Comparison of ENCODE assay signal across 8 cellular contexts in the genomic region with DNA sequence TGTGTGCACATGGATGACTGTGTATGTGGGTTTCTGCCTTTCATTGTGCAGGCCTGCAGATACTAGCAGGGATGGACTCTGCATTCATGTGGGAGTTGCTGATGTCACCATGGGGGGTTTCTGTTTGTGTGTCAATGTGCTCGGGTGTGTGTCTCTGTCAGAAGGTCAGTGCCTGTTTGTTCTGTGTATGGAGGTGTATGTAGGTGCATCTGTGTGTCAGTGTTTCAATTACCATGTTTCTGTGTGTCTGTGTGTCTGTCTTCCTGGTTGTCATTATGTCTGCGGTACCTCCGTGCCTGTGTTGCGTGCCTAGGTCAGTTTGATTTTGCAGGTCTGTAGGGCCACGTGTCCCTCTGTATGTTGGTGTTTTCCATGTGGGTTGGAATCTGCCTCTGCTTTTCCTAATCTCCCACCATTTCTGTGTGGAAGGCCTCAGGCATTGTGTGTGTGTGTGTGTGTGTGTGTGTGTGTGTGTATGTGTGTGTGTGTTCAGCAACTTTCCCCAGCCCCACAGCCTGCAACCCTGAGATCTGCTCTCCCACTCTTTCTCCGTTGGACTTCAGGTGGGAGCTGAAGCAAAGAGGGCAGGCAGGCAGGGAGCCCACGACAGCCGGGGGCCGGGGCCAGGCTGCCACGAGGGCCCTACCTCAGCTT. TPM values are rescaled to one million over a fixed set of nuclear protein-coding genes. Genes with fewer than 3 reads are reported as not detected.
DNase-seq lines count a peak whose midpoint lies in the region; ATAC-seq and TF ChIP-seq lines count a peak whose summit lies in the region.

No MANE protein-coding gene starts in this region.

- DNase-seq in COR-L47 (lab: John Stamatoyannopoulos, UW) (peak; percentile 62), MCF 10A (ENCODE audit: unreplicated experiment) (no peak), retina (no peak), SK-N-DZ (ENCODE audit: low spot score) (no peak)

- H3K4me3 Mint-ChIP-seq in MCF 10A (ENCODE audit: unreplicated experiment) (peak overlapping the region; percentile 22), nephron (peak overlapping the region; percentile 82 to 86 (median 83))

- peak overlapping the region; percentile 83 for H3K27ac ChIP-seq in KOPT-K1 (ENCODE audit: low read depth, low read length, poor library complexity, severe bottlenecking)

- ATAC-seq in GM21447 (IDR thresholded peaks at IDR 0.05; ENCODE audit: unreplicated experiment) (no peak), HG03139 (IDR thresholded peaks at IDR 0.05; ENCODE audit: unreplicated experiment) (no peak)

- CTCF ChIA-PET in MCF 10A (lab: Yijun Ruan, JAX) = interaction anchor here (1.0 to 1.7 kb wide), 4 partner anchors 30 to 131 kb away, joined by 3 to 6 read pairs (median 4); no protein-coding TSS in a partner anchor

- H3K4me1 Mint-ChIP-seq in MCF 10A (ENCODE audit: insufficient read depth, unreplicated experiment) (peaks cover 69% of the 10 kb centered on the region), nephron (peaks cover 77% of the 10 kb centered on the region)

- BruUV-seq in MCF 10A (replicated peaks; lab: Mats Ljungman, UMichigan) = no TSS peak

- H3K27me3 Mint-ChIP-seq in MCF 10A (ENCODE audit: insufficient read depth, unreplicated experiment) (no peaks in the 10 kb centered on the region), nephron (ENCODE audit: low read depth) (no peaks in the 10 kb centered on the region)

- H3K27ac Mint-ChIP-seq in MCF 10A (ENCODE audit: low read depth, unreplicated experiment) (peak overlapping the region; percentile 22), nephron (peak overlapping the region; percentile 99 to 100 (median 99))

- peaks cover 20% of the 10 kb centered on the region for H3K36me3 Mint-ChIP-seq in MCF 10A (ENCODE audit: insufficient read depth, unreplicated experiment)
- no peaks in the 10 kb centered on the region for H3K36me3 Mint-ChIP-seq in nephron (ENCODE audit: low read depth)

- H3K36me3 ChIP-seq in KOPT-K1 (ENCODE audit: insufficient read depth, low read length) = no peaks in the 10 kb centered on the region; the same call in 1 of the 2 replicates

- no peaks in the 10 kb centered on the region for H3K9me3 ChIP-seq in KOPT-K1 (ENCODE audit: insufficient read depth, low read length, poor library complexity, severe bottlenecking)

- intact Hi-C loops in MCF 10A (cut with micrococcal nuclease) = no loop called here

- TF ChIP-seq CTCF in MCF 10A (IDR thresholded peaks at IDR 0.05; ENCODE audit: unreplicated experiment) (no peak), nephron (IDR thresholded peaks at IDR 0.05; ENCODE audit: unreplicated experiment in 3 of 3) (no peak)

- H3K9me3 Mint-ChIP-seq in MCF 10A (ENCODE audit: unreplicated experiment) (no peaks in the 10 kb centered on the region), nephron (no peaks in the 10 kb centered on the region)

- POLR2A ChIA-PET in MCF 10A (lab: Yijun Ruan, JAX) = interaction anchor here (0.6 to 7.2 kb wide), 6 partner anchors 13 to 296 kb away, joined by 3 to 78 read pairs (median 5); partner anchors contain the start of genes AHDC1 and WASF2

RNA-seq across cellular contexts. Expression of gene WASF2, which starts 36.7 kb away (rescaled TPM):
- 131 and 154 TPM in 2 replicates for total RNA-seq in MCF 10A (2022)
- polyA plus RNA-seq in SK-N-DZ (2014; cell fraction: cytosol; rRNA removed) = 11.3 and 12.4 TPM in 2 replicates
- 4.1 and 10.3 TPM in 2 replicates for polyA plus RNA-seq in SK-N-DZ (2014; cell fraction: nucleus; rRNA removed)
